In the genomic region with DNA sequence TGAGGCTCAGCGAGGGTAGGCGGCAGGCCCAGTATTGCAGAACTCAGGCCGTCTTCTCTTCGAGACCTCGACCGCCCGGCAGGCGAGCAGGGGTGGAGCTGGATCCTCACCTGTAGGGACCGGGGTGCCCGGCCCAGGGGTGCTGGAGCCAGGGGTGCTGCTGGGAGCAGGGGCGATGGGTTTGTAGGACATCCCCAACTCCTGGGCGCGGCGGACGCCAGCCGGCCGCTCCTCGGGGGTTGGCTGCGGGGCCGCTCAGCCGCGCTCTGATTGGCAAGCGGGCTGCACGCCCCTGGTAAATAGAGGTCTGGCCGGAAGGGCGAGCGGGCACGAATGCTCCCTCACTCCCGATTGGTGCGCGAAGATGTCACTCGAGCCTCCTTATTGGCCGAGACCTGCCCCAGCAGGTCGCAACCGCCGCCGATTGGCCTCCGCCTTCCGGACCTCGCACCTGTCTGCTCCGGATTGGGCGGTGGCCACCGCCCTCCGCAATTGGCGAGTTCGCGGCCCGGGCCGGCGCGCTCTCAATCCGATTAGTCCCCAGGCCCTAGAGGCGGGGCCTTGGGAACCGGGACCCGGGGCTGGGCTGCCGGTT, we compare ENCODE assay signal across 8 cellular contexts. TPM values are rescaled to one million over a fixed set of nuclear protein-coding genes. Genes with fewer than 3 reads are reported as not detected.
DNase-seq lines count a peak whose midpoint lies in the region; ATAC-seq and TF ChIP-seq lines count a peak whose summit lies in the region.

A gene with protein sequence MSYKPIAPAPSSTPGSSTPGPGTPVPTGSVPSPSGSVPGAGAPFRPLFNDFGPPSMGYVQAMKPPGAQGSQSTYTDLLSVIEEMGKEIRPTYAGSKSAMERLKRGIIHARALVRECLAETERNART (minus strand): TSS at position 272 of the 595 bp plus-strand sequence. CDS start 80 bp downstream, at position 192.

- H3K4me3 ChIP-seq in choroid plexus epithelial cell (ENCODE audit: low read depth, low read length): peak within 1 kb of the TSS; percentile 95

- H3K36me3 Mint-ChIP-seq in activated CD4-positive, alpha-beta T cell treated with anti-CD3 and anti-CD28 coated beads for 36 hours (ENCODE audit: low read depth): peaks cover 17% of the 10 kb centered on the region

- DNase-seq in Ammon's horn (ENCODE audit: low spot score) (peak; percentile 99), GM19238 (ENCODE audit: insufficient read length, low spot score) (peak; percentile 99), NCI-H524 (lab: John Stamatoyannopoulos, UW) (peak; percentile 96 to 99), choroid plexus epithelial cell (ENCODE audit: low read depth) (peak; percentile 100), kidney glomerular epithelial cell (lab: John Stamatoyannopoulos, UW) (peak; percentile 97)
- DNase-seq in activated CD4-positive, alpha-beta T cell treated with anti-CD3 and anti-CD28 coated beads for 36 hours: peak; percentile 99
- peak; percentile 92 to 95 for DNase-seq in stimulated activated CD4-positive, alpha-beta T cell treated with anti-CD3 and anti-CD28 coated beads, Interleukin-1b, Interleukin-23, amount 100 ng/mL, for 1 hour (ENCODE audit: low read depth in 2 of 2)

- no peak for TF ChIP-seq CTCF in choroid plexus epithelial cell (conservative IDR thresholded peaks at IDR 0.05; ENCODE audit: low read depth, low read length)

- H3K9me3 Mint-ChIP-seq in activated CD4-positive, alpha-beta T cell treated with anti-CD3 and anti-CD28 coated beads for 36 hours (ENCODE audit: low read depth): no peaks in the 10 kb centered on the region

- POLR2A ChIA-PET in activated CD4-positive, alpha-beta T cell treated with anti-CD3 and anti-CD28 coated beads for 36 hours (lab: Charles Lee): no interaction called here

- CTCF ChIA-PET in activated CD4-positive, alpha-beta T cell treated with anti-CD3 and anti-CD28 coated beads for 36 hours (lab: Charles Lee): interaction anchor here (0.6 to 1.2 kb wide), 6 partner anchors 25 to 157 kb away, joined by 3 to 5 read pairs (median 4); a partner anchor contains a TSS

- peak within 1 kb of the TSS; percentile 88 for H3K27ac Mint-ChIP-seq in activated CD4-positive, alpha-beta T cell treated with anti-CD3 and anti-CD28 coated beads for 36 hours

- peaks cover 30% of the 10 kb centered on the region for H3K4me1 Mint-ChIP-seq in activated CD4-positive, alpha-beta T cell treated with anti-CD3 and anti-CD28 coated beads for 36 hours

- H3K4me3 Mint-ChIP-seq in activated CD4-positive, alpha-beta T cell treated with anti-CD3 and anti-CD28 coated beads for 36 hours: peak within 1 kb of the TSS; percentile 89

- H3K27me3 Mint-ChIP-seq in activated CD4-positive, alpha-beta T cell treated with anti-CD3 and anti-CD28 coated beads for 36 hours: no peaks in the 10 kb centered on the region

- intact Hi-C loops in activated CD4-positive, alpha-beta T cell treated with anti-CD3 and anti-CD28 coated beads for 36 hours (cut with DNase I, micrococcal nuclease): loop anchor here (1.0 to 5.0 kb wide), 15 partner anchors 25 to 892 kb away; a partner anchor contains a TSS

- ATAC-seq in HG03442 (IDR thresholded peaks at IDR 0.05; ENCODE audit: unreplicated experiment): peak; percentile 63
- peak; percentile 78 for ATAC-seq in activated CD4-positive, alpha-beta T cell treated with anti-CD3 and anti-CD28 coated beads for 36 hours

RNA-seq across cellular contexts. Expression of the gene that starts here (rescaled TPM):
- 10 to 100 TPM; 64.1 to 68.7 TPM for total RNA-seq in activated CD4-positive, alpha-beta T cell treated with anti-CD3 and anti-CD28 coated beads for 36 hours

Comparison
In these comparisons a context has a peak if more than half of its experiments do, and no peak if none do; other contexts are left out.
1. Peak in every context shown above with its lines: DNase-seq, ATAC-seq and H3K4me3 ChIP-seq.